12 cellular contexts compared by ENCODE assay signal in genomic region chrX:10579753-10580060, GRCh38. TPM values are rescaled to one million over a fixed set of nuclear protein-coding genes. Genes with fewer than 3 reads are reported as not detected.
DNase-seq lines count a peak whose midpoint lies in the region; ATAC-seq and TF ChIP-seq lines count a peak whose summit lies in the region.
"Had no signal": no experiment of that assay in that cellular context is flagged by ENCODE, and none has a peak within 500 bp of the region (broad histone marks: within the 10 kb centered on the region; RNA-seq: fewer than 3 reads in every experiment).

No MANE protein-coding gene starts in this region.

- in situ Hi-C loops in GM13977 (cut with MboI; ENCODE audit: low pct_unique_long_range_greater_than_20kb, low sequenced_read_pairs, unreplicated experiment): no loop called here

- peak overlapping the region; percentile 80 for H3K27ac Mint-ChIP-seq in MCF 10A (ENCODE audit: low read depth, unreplicated experiment)
- H3K27ac Mint-ChIP-seq in type B pancreatic cell: peak overlapping the region; percentile 98
- H3K27ac Mint-ChIP-seq: activated naive CD8-positive, alpha-beta T cell treated with anti-CD3 and anti-CD28 coated beads for 36 hours had no signal

- H3K9ac ChIP-seq in adipocyte (ENCODE audit: low read length): peak overlapping the region; percentile 2

- H3K36me3 Mint-ChIP-seq in MCF 10A (ENCODE audit: insufficient read depth, unreplicated experiment) (peaks cover 11% of the 10 kb centered on the region), type B pancreatic cell (peaks cover 8% of the 10 kb centered on the region)
- H3K36me3 Mint-ChIP-seq: activated naive CD8-positive, alpha-beta T cell treated with anti-CD3 and anti-CD28 coated beads for 36 hours had no signal

- peaks cover 5 to 6% of the 10 kb centered on the region in 2 donors for H3K9me3 ChIP-seq in breast epithelium
- H3K9me3 ChIP-seq in adipocyte (ENCODE audit: control insufficient read depth, low read length): peaks cover 12% of the 10 kb centered on the region
- H3K9me3 ChIP-seq: gastrocnemius medialis had no signal

- no peak for TF ChIP-seq POLR2A in breast epithelium (IDR thresholded peaks at IDR 0.05)

- CTCF ChIA-PET in MCF 10A (lab: Yijun Ruan, JAX): interaction anchor here (0.6 to 1.8 kb wide), 7 partner anchors 19 to 521 kb away, joined by 3 to 8 read pairs (median 3); no protein-coding TSS in a partner anchor

- BruUV-seq in MCF 10A (replicated peaks; lab: Mats Ljungman, UMichigan): no TSS peak

- POLR2A ChIA-PET in MCF 10A (lab: Yijun Ruan, JAX): interaction anchor here (0.9 to 1.8 kb wide), 6 partner anchors 31 to 423 kb away, joined by 3 to 11 read pairs (median 4); partner anchors contain the start of genes CLCN4 and MID1

- intact Hi-C loops in MCF 10A (cut with micrococcal nuclease) (no loop called here), breast epithelium (cut with DNase I; ENCODE audit: low total_unique reads) (no loop called here)

- H3K27me3 ChIP-seq in breast epithelium (no peaks in the 10 kb centered on the region), adipocyte (replicated peaks; ENCODE audit: control insufficient read depth, insufficient read depth, low read length) (no peaks in the 10 kb centered on the region)
- H3K27me3 ChIP-seq: gastrocnemius medialis, upper lobe of left lung had no signal

- peak overlapping the region; percentile 66 for H3K4me3 Mint-ChIP-seq in MCF 10A (ENCODE audit: unreplicated experiment)
- peak overlapping the region; percentile 79 for H3K4me3 Mint-ChIP-seq in type B pancreatic cell
- H3K4me3 Mint-ChIP-seq: activated naive CD8-positive, alpha-beta T cell treated with anti-CD3 and anti-CD28 coated beads for 36 hours had no signal

- H3K4me3 ChIP-seq in breast epithelium: peak overlapping the region in 1 of 3 donors; percentile 1
- H3K4me3 ChIP-seq in adipocyte (ENCODE audit: low read length): no peak overlapping the region
- H3K4me3 ChIP-seq: gastrocnemius medialis, upper lobe of left lung had no signal

- TF ChIP-seq CTCF in MCF 10A (IDR thresholded peaks at IDR 0.05; ENCODE audit: unreplicated experiment): no peak
- no peak for TF ChIP-seq CTCF in breast epithelium (IDR thresholded peaks at IDR 0.05)
- TF ChIP-seq CTCF in type B pancreatic cell (conservative IDR thresholded peaks at IDR 0.05): no peak
- no peak for TF ChIP-seq CTCF in GM13977 (IDR thresholded peaks at IDR 0.05; ENCODE audit: extremely low read depth, insufficient read depth, missing control alignments)

- H3K4me1 Mint-ChIP-seq in MCF 10A (ENCODE audit: insufficient read depth, unreplicated experiment) (peaks cover 23% of the 10 kb centered on the region), type B pancreatic cell (ENCODE audit: unreplicated experiment) (peaks cover 13% of the 10 kb centered on the region)
- H3K4me1 Mint-ChIP-seq: activated naive CD8-positive, alpha-beta T cell treated with anti-CD3 and anti-CD28 coated beads for 36 hours had no signal

- H3K36me3 ChIP-seq in breast epithelium (no peaks in the 10 kb centered on the region), adipocyte (ENCODE audit: control insufficient read depth, insufficient read depth, low read length, severe bottlenecking) (no peaks in the 10 kb centered on the region)
- H3K36me3 ChIP-seq: gastrocnemius medialis, upper lobe of left lung had no signal

- H3K4me1 ChIP-seq in breast epithelium (no peaks in the 10 kb centered on the region), adipocyte (ENCODE audit: control insufficient read depth, insufficient read depth, low read length) (peaks cover 34% of the 10 kb centered on the region)
- H3K4me1 ChIP-seq: gastrocnemius medialis had no signal

- H3K27me3 Mint-ChIP-seq in MCF 10A (ENCODE audit: insufficient read depth, unreplicated experiment) (no peaks in the 10 kb centered on the region), type B pancreatic cell (no peaks in the 10 kb centered on the region)
- H3K27me3 Mint-ChIP-seq: activated naive CD8-positive, alpha-beta T cell treated with anti-CD3 and anti-CD28 coated beads for 36 hours had no signal

- peaks cover 7% of the 10 kb centered on the region for H3K9me3 Mint-ChIP-seq in MCF 10A (ENCODE audit: unreplicated experiment)
- peaks cover 10% of the 10 kb centered on the region for H3K9me3 Mint-ChIP-seq in type B pancreatic cell

- DNase-seq in MCF 10A (ENCODE audit: unreplicated experiment) (no peak), breast epithelium (ENCODE audit: low spot score in 2 of 2) (no peak), adipocyte (ENCODE audit: low read depth) (peak; percentile 28), kidney glomerular epithelial cell (lab: John Stamatoyannopoulos, UW) (peak; percentile 39), type B pancreatic cell (ENCODE audit: extremely low spot score, unreplicated experiment) (no peak), NCI-H2081 (lab: John Stamatoyannopoulos, UW) (no peak), GM13977 (ENCODE audit: low spot score) (no peak)
- DNase-seq: activated naive CD8-positive, alpha-beta T cell treated with anti-CD3 and anti-CD28 coated beads for 36 hours; gastrocnemius medialis; stimulated activated CD4-positive, alpha-beta T cell treated with anti-CD3 and anti-CD28 coated beads, Interleukin-4, amount 100 ng/mL, for 4 hours; upper lobe of left lung had no signal

- peak overlapping the region in 1 of 2 donors; percentile 38 for H3K27ac ChIP-seq in breast epithelium
- H3K27ac ChIP-seq: gastrocnemius medialis had no signal

- ATAC-seq in HG03439 (IDR thresholded peaks at IDR 0.05; ENCODE audit: unreplicated experiment): no peak
- ATAC-seq: gastrocnemius medialis had no signal

RNA-seq across cellular contexts. Expression of gene MID1, which starts 40.7 kb away (rescaled TPM):
- total RNA-seq in MCF 10A (2022) (9.7 and 10.0 TPM in 2 replicates), breast epithelium (10 to 100 TPM in 2 of 3 donors, 1 to 10 TPM in 1; 6.9 to 18.9 (median 10.8) TPM), type B pancreatic cell (ENCODE audit: low replicate concordance) (22.4 and 52.7 TPM in 2 replicates)

Comparison
In these comparisons a context has a peak if more than half of its experiments do, and no peak if none do; other contexts are left out.
1. DNase-seq: peak in adipocyte (single experiment) and kidney glomerular epithelial cell (single experiment); none in MCF 10A (single experiment), breast epithelium (0 of 2), type B pancreatic cell (single experiment), NCI-H2081 (0 of 2) and GM13977 (single experiment).